23 cellular contexts compared by ENCODE assay signal in the genomic region with DNA sequence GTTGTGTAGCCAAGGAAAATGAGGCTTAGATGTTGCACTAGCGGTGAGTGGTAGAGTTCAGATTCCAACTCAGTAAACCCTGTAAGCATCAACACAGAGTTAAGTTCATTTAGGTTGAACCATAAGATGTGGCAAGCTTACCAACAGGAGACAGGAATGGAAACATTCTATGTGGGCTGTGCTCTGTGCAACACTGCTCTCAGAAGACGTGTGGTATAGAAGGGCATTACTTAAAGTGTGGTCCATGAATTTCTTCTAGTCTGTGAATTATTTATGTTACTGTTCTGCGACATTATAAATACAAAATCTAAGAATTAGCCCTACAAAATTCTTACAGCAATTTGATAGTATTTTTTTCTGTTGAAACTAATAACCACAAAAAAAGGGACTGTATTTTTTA.
"Had no signal": no experiment of that assay in that cellular context is flagged by ENCODE, and none has a peak within 500 bp of the region (broad histone marks: within the 10 kb centered on the region; RNA-seq: fewer than 3 reads in every experiment).

No MANE protein-coding gene starts in this region.

- H3K9me3 Mint-ChIP-seq: activated CD4-positive, alpha-beta T cell treated with anti-CD3 and anti-CD28 coated beads, Interleukin-2, amount 10 ng/mL, durations not matched to agents 24 days and 14 days; dendritic cell treated with granulocyte-macrophage colony-stimulating factor and Interleukin-4, amounts not matched to agents 40 ng/mL and 50 ng/mL, for 4 days; mesothelial cell of epicardium had no signal

- ATAC-seq: activated CD8-positive, alpha-beta memory T cell treated with anti-CD3 and anti-CD28 coated beads, Interleukin-2, amount 10 ng/mL, durations not matched to agents 7 days and 5 days; naive thymus-derived CD8-positive, alpha-beta T cell; upper lobe of right lung had no signal

- H3K36me3 ChIP-seq: left ventricle myocardium inferior, prostate gland, upper lobe of right lung had no signal

- H3K4me1 ChIP-seq: left ventricle myocardium inferior, prostate gland, upper lobe of right lung had no signal

- H3K4me1 Mint-ChIP-seq: activated CD4-positive, alpha-beta memory T cell treated with anti-CD3 and anti-CD28 coated beads, Interleukin-2, amount 10 ng/mL, durations not matched to agents 7 days and 5 days; activated CD4-positive, alpha-beta T cell treated with anti-CD3 and anti-CD28 coated beads, Interleukin-2, amount 10 ng/mL, durations not matched to agents 24 days and 14 days; activated CD8-positive, alpha-beta memory T cell treated with anti-CD3 and anti-CD28 coated beads, Interleukin-2, amount 10 ng/mL, durations not matched to agents 7 days and 5 days; immature natural killer cell; mesothelial cell of epicardium; naive thymus-derived CD8-positive, alpha-beta T cell had no signal

- H3K27ac Mint-ChIP-seq: activated CD4-positive, alpha-beta memory T cell treated with anti-CD3 and anti-CD28 coated beads, Interleukin-2, amount 10 ng/mL, durations not matched to agents 7 days and 5 days; activated CD4-positive, alpha-beta T cell treated with anti-CD3 and anti-CD28 coated beads, Interleukin-2, amount 10 ng/mL, durations not matched to agents 24 days and 14 days; activated CD8-positive, alpha-beta memory T cell treated with anti-CD3 and anti-CD28 coated beads, Interleukin-2, amount 10 ng/mL, durations not matched to agents 7 days and 5 days; activated T-helper 1 cell treated with anti-CD3 and anti-CD28 coated beads, Interleukin-12 subunit alpha, Interleukin-12 subunit beta, Interleukin-2, Interleukin-4 antibody, amounts not matched to agents 30 ng/mL and 10 ng/mL and 1 ng/mL, durations not matched to agents 14 hours and 24 hours and 36 hours; brain; dendritic cell treated with granulocyte-macrophage colony-stimulating factor and Interleukin-4, amounts not matched to agents 40 ng/mL and 50 ng/mL, for 4 days; immature natural killer cell; mesothelial cell of epicardium; naive thymus-derived CD8-positive, alpha-beta T cell had no signal

- H3K36me3 Mint-ChIP-seq: activated CD8-positive, alpha-beta memory T cell treated with anti-CD3 and anti-CD28 coated beads, Interleukin-2, amount 10 ng/mL, durations not matched to agents 7 days and 5 days; brain; immature natural killer cell; mesothelial cell of epicardium; naive thymus-derived CD8-positive, alpha-beta T cell had no signal

- DNase-seq: activated CD4-positive, alpha-beta memory T cell treated with anti-CD3 and anti-CD28 coated beads, Interleukin-2, amount 10 ng/mL, durations not matched to agents 7 days and 5 days; activated CD4-positive, alpha-beta T cell treated with anti-CD3 and anti-CD28 coated beads, Interleukin-2, amount 10 ng/mL, durations not matched to agents 24 days and 14 days; activated CD8-positive, alpha-beta memory T cell treated with anti-CD3 and anti-CD28 coated beads, Interleukin-2, amount 10 ng/mL, durations not matched to agents 7 days and 5 days; activated gamma-delta T cell; activated naive CD4-positive, alpha-beta T cell treated with anti-CD3 and anti-CD28 coated beads, Interleukin-2, amount 50 U/mL, for 16 hours; activated T-cell treated with anti-CD3 and anti-CD28 coated beads for 4 hours; aorta; effector CD4-positive, alpha-beta T cell; erythroblast; foreskin fibroblast; immature natural killer cell; kidney glomerular epithelial cell; left ventricle myocardium inferior; naive thymus-derived CD8-positive, alpha-beta T cell; stimulated activated CD4-positive, alpha-beta T cell treated with anti-CD3 and anti-CD28 coated beads, Interleukin-4, amount 100 ng/mL, for 1 hour; stimulated activated naive CD4-positive, alpha-beta T cell treated with Interleukin-2 at 50 U/mL for 16 hours; T-helper 9 cell; upper lobe of right lung had no signal

- H3K4me3 ChIP-seq: left ventricle myocardium inferior, prostate gland, upper lobe of right lung had no signal

- H3K27ac ChIP-seq: left ventricle myocardium inferior, prostate gland, upper lobe of right lung had no signal

- H3K27me3 ChIP-seq: upper lobe of right lung had no signal

- H3K27me3 Mint-ChIP-seq: activated CD4-positive, alpha-beta memory T cell treated with anti-CD3 and anti-CD28 coated beads, Interleukin-2, amount 10 ng/mL, durations not matched to agents 7 days and 5 days; activated CD4-positive, alpha-beta T cell treated with anti-CD3 and anti-CD28 coated beads, Interleukin-2, amount 10 ng/mL, durations not matched to agents 24 days and 14 days; activated CD8-positive, alpha-beta memory T cell treated with anti-CD3 and anti-CD28 coated beads, Interleukin-2, amount 10 ng/mL, durations not matched to agents 7 days and 5 days; brain; dendritic cell treated with granulocyte-macrophage colony-stimulating factor and Interleukin-4, amounts not matched to agents 40 ng/mL and 50 ng/mL, for 4 days; naive thymus-derived CD8-positive, alpha-beta T cell had no signal

- H3K9me3 ChIP-seq: left ventricle myocardium inferior, prostate gland, upper lobe of right lung had no signal

- H3K4me3 Mint-ChIP-seq: activated CD4-positive, alpha-beta memory T cell treated with anti-CD3 and anti-CD28 coated beads, Interleukin-2, amount 10 ng/mL, durations not matched to agents 7 days and 5 days; activated CD4-positive, alpha-beta T cell treated with anti-CD3 and anti-CD28 coated beads, Interleukin-2, amount 10 ng/mL, durations not matched to agents 24 days and 14 days; activated CD8-positive, alpha-beta memory T cell treated with anti-CD3 and anti-CD28 coated beads, Interleukin-2, amount 10 ng/mL, durations not matched to agents 7 days and 5 days; activated T-helper 1 cell treated with anti-CD3 and anti-CD28 coated beads, Interleukin-12 subunit alpha, Interleukin-12 subunit beta, Interleukin-2, Interleukin-4 antibody, amounts not matched to agents 30 ng/mL and 10 ng/mL and 1 ng/mL, durations not matched to agents 14 hours and 24 hours and 36 hours; brain; dendritic cell treated with granulocyte-macrophage colony-stimulating factor and Interleukin-4, amounts not matched to agents 40 ng/mL and 50 ng/mL, for 4 days; immature natural killer cell; mesothelial cell of epicardium; naive thymus-derived CD8-positive, alpha-beta T cell had no signal
